In genomic region chr9:114081441-114082016, GRCh38 we compare ENCODE assay signal across 1 cellular context.
TF ChIP-seq lines count a peak whose summit lies in the region.

No MANE protein-coding gene starts in this region.

TF ChIP-seq in GM23338, 12 proteins besides CTCF, POLR2A, EP300 and RAD21 (continued from another document):
- TF ChIP-seq ZNF331 (CRISPR knock-in tag; IDR thresholded peaks at IDR 0.05; ENCODE audit: low read depth) (no peak), POLR2AphosphoS5 (IDR thresholded peaks at IDR 0.05; ENCODE audit: low read depth) (no peak), EZH2 (IDR thresholded peaks at IDR 0.05; ENCODE audit: low read depth, unreplicated experiment) (no peak), REST (IDR thresholded peaks at IDR 0.05; ENCODE audit: unreplicated experiment) (no peak), EZH2phosphoT487 (IDR thresholded peaks at IDR 0.05; ENCODE audit: unreplicated experiment) (no peak), ZNF462 (CRISPR knock-in tag; IDR thresholded peaks at IDR 0.05) (no peak), CREB1 (CRISPR knock-in tag; IDR thresholded peaks at IDR 0.05; ENCODE audit: low read depth) (no peak), JUNB (IDR thresholded peaks at IDR 0.05; ENCODE audit: unreplicated experiment) (no peak), ZNF114 (CRISPR knock-in tag; IDR thresholded peaks at IDR 0.05) (no peak), NANOG (IDR thresholded peaks at IDR 0.05; ENCODE audit: borderline replicate concordance) (no peak)
